In genomic region chr6:136820541-136820940, GRCh38 we compare ENCODE assay signal across 27 cellular contexts.
"Had no signal": no experiment of that assay in that cellular context is flagged by ENCODE, and none has a peak within 500 bp of the region (broad histone marks: within the 10 kb centered on the region; RNA-seq: fewer than 3 reads in every experiment).

No MANE protein-coding gene starts in this region.

- H3K27me3 ChIP-seq: ascending aorta, gastroesophageal sphincter, spleen had no signal

- H3K4me3 Mint-ChIP-seq: activated CD4-positive, alpha-beta memory T cell treated with anti-CD3 and anti-CD28 coated beads for 36 hours; stimulated activated naive CD8-positive, alpha-beta T cell treated with anti-CD3 and anti-CD28 coated beads, Interleukin-15, Interleukin-2, amounts not matched to agents 100 ng/mL and 50 ng/mL, for 24 hours; T-helper 1 cell treated with Interleukin-12 subunit alpha and Interleukin-12 subunit beta and Interleukin-4 antibody, amounts not matched to agents 30 μg/mL and 1 μg/mL, for 36 hours had no signal

- H3K4me1 ChIP-seq: ascending aorta had no signal

- H3K4me3 ChIP-seq: ascending aorta, gastroesophageal sphincter, lower lobe of right lung, thoracic aorta had no signal

- H3K36me3 ChIP-seq: ascending aorta, lower lobe of right lung, thoracic aorta had no signal

- H3K36me3 Mint-ChIP-seq: natural killer cell had no signal

- H3K27ac ChIP-seq: ascending aorta, gastroesophageal sphincter, lower lobe of right lung, spleen, thoracic aorta had no signal

- DNase-seq: activated CD4-positive, alpha-beta memory T cell treated with anti-CD3 and anti-CD28 coated beads for 36 hours; activated CD4-positive, alpha-beta T cell treated with anti-CD3 and anti-CD28 coated beads, Interleukin-2, amount 10 ng/mL, durations not matched to agents 24 days and 14 days; activated CD4-positive, CD25-positive, alpha-beta regulatory T cell treated with anti-CD3 and anti-CD28 coated beads, Interleukin-2, amount 50 U/mL, for 72 hours; activated CD8-positive, alpha-beta memory T cell treated with anti-CD3 and anti-CD28 coated beads, Interleukin-2, amount 50 U/mL, for 4 hours; activated effector memory CD4-positive, alpha-beta T cell treated with anti-CD3 and anti-CD28 coated beads, Interleukin-2, amount 50 U/mL, for 16 hours; activated naive CD4-positive, alpha-beta T cell treated with anti-CD3 and anti-CD28 coated beads, Interleukin-2, amount 10 ng/mL, durations not matched to agents 7 days and 5 days; activated naive CD8-positive, alpha-beta T cell treated with anti-CD3 and anti-CD28 coated beads, Interleukin-2, amount 10 ng/mL, durations not matched to agents 7 days and 5 days; activated T-cell treated with anti-CD3 and anti-CD28 coated beads, Interleukin-2, amount 50 U/mL, for 1 hour; central memory CD4-positive, alpha-beta T cell; hypothalamus; immature natural killer cell; kidney; lower lobe of right lung; mesenchymal stem cell; natural killer cell; retina; spleen; stimulated activated CD4-positive, alpha-beta T cell treated with anti-CD3 and anti-CD28 coated beads, Interleukin-4, amount 100 ng/mL, for 1 hour; SW 1271; T-helper 9 cell had no signal

- H3K27ac Mint-ChIP-seq: activated CD4-positive, alpha-beta memory T cell treated with anti-CD3 and anti-CD28 coated beads for 36 hours; activated CD4-positive, alpha-beta T cell treated with anti-CD3 and anti-CD28 coated beads, Interleukin-2, amount 10 ng/mL, durations not matched to agents 24 days and 14 days; activated naive CD4-positive, alpha-beta T cell treated with anti-CD3 and anti-CD28 coated beads, Interleukin-2, amount 10 ng/mL, durations not matched to agents 7 days and 5 days; activated naive CD8-positive, alpha-beta T cell treated with anti-CD3 and anti-CD28 coated beads, Interleukin-2, amount 10 ng/mL, durations not matched to agents 7 days and 5 days; progenitor cell of endocrine pancreas; stimulated activated naive CD8-positive, alpha-beta T cell treated with anti-CD3 and anti-CD28 coated beads, Interleukin-15, Interleukin-2, amounts not matched to agents 100 ng/mL and 50 ng/mL, for 24 hours; T-helper 1 cell treated with Interleukin-12 subunit alpha and Interleukin-12 subunit beta and Interleukin-4 antibody, amounts not matched to agents 30 μg/mL and 1 μg/mL, for 36 hours had no signal

- H3K27me3 Mint-ChIP-seq: stimulated activated naive CD8-positive, alpha-beta T cell treated with anti-CD3 and anti-CD28 coated beads, Interleukin-15, Interleukin-2, amounts not matched to agents 100 ng/mL and 50 ng/mL, for 24 hours had no signal

- H3K9me3 ChIP-seq: ascending aorta, gastroesophageal sphincter, lower lobe of right lung, spleen, thoracic aorta had no signal

- ATAC-seq: gastroesophageal sphincter, lower lobe of right lung, natural killer cell had no signal

- H3K9me3 Mint-ChIP-seq: activated CD4-positive, alpha-beta memory T cell treated with anti-CD3 and anti-CD28 coated beads for 36 hours; activated CD4-positive, alpha-beta T cell treated with anti-CD3 and anti-CD28 coated beads, Interleukin-2, amount 10 ng/mL, durations not matched to agents 24 days and 14 days; activated T-helper 1 cell treated with anti-CD3 and anti-CD28 coated beads, Interleukin-12 subunit alpha, Interleukin-12 subunit beta, Interleukin-2, Interleukin-4 antibody, amounts not matched to agents 30 ng/mL and 10 ng/mL and 1 ng/mL, durations not matched to agents 14 hours and 24 hours and 36 hours; immature natural killer cell; natural killer cell; stimulated activated naive CD8-positive, alpha-beta T cell treated with anti-CD3 and anti-CD28 coated beads, Interleukin-15, Interleukin-2, amounts not matched to agents 100 ng/mL and 50 ng/mL, for 24 hours had no signal
